8 cellular contexts compared by ENCODE assay signal in the genomic region with DNA sequence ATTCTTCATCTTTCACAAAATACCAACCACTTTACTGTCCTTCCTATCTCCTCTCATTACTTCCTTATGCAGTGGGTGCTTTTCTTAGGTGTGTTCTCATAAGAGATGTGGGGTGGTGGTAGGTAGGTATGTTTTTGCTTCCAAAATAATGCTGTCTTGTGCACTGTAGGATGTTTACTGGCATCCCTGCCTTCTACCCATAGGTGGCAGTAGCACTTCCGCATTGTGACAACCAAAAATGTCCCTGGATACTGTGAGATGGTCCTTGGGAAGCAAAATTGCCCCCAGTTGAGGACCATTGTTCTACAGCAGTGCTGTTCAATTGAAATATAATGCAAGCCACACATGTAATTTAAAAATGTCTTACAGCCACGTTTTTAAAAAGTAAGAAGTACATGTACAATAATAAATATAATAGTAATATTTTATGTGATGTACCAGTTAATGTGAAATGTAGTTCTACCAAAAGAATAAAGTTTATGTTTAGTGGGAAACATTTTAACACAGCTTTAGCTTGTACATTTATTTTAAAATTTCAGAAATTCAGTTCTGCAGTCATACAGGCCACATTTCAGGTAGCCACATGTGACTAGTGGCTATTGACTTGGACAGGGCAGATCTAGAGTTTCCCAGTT.
DNase-seq lines count a peak whose midpoint lies in the region; ATAC-seq and TF ChIP-seq lines count a peak whose summit lies in the region.

No MANE protein-coding gene starts in this region.

- H3K4me3 ChIP-seq in GM12875 (ENCODE audit: low read depth, low read length) (no peak overlapping the region), uterus (no peak overlapping the region)

- peak; percentile 61 for TF ChIP-seq CTCF in CD4-positive, alpha-beta T cell (IDR thresholded peaks at IDR 0.05)
- TF ChIP-seq CTCF in GM12875 (IDR thresholded peaks at IDR 0.05; ENCODE audit: borderline replicate concordance, insufficient read depth, low read depth, low read length) (peak; percentile 85), uterus (IDR thresholded peaks at IDR 0.05) (peak in 3 of 4 experiments; percentile 19 to 45 (median 20))

- peak; percentile 52 for ATAC-seq in CD4-positive, alpha-beta T cell (ENCODE audit: poor library complexity)
- ATAC-seq in HG02973 (IDR thresholded peaks at IDR 0.05; ENCODE audit: unreplicated experiment) (no peak), GM18858 (IDR thresholded peaks at IDR 0.05; ENCODE audit: unreplicated experiment) (no peak)

- peaks cover 4% of the 10 kb centered on the region for H3K36me3 Mint-ChIP-seq in CD4-positive, alpha-beta T cell (ENCODE audit: low read depth)

- POLR2A ChIA-PET in CD4-positive, alpha-beta T cell (lab: Charles Lee), result no interaction called here

- no peaks in the 10 kb centered on the region for H3K27me3 ChIP-seq in CD4-positive, alpha-beta T cell (ENCODE audit: control insufficient read depth, insufficient read depth, low read length)
- H3K27me3 ChIP-seq in uterus, result no peaks in the 10 kb centered on the region

- no peak overlapping the region for H3K4me3 Mint-ChIP-seq in CD4-positive, alpha-beta T cell

- H3K9me3 ChIP-seq in CD4-positive, alpha-beta T cell (ENCODE audit: control insufficient read depth, low read length), result no peaks in the 10 kb centered on the region
- H3K9me3 ChIP-seq in uterus, result no peaks in the 10 kb centered on the region

- H3K27ac ChIP-seq in CD4-positive, alpha-beta T cell (ENCODE audit: low read depth, low read length), result no peak overlapping the region
- H3K27ac ChIP-seq in uterus, result no peak overlapping the region

- H3K4me1 Mint-ChIP-seq in CD4-positive, alpha-beta T cell (ENCODE audit: low read depth), result no peaks in the 10 kb centered on the region

- DNase-seq in CD4-positive, alpha-beta T cell, result peak in 2 of 10 experiments; percentile 0 to 1
- DNase-seq in NCI-H1105 (lab: John Stamatoyannopoulos, UW) (peak; percentile 20), amniotic epithelial cell (ENCODE audit: low read depth) (peak; percentile 21), kidney glomerular epithelial cell (lab: John Stamatoyannopoulos, UW) (peak; percentile 1), uterus (no peak)

- H3K27ac Mint-ChIP-seq in CD4-positive, alpha-beta T cell, result no peak overlapping the region

- H3K4me1 ChIP-seq in uterus, result no peaks in the 10 kb centered on the region

- TF ChIP-seq POLR2A in uterus (IDR thresholded peaks at IDR 0.05), result no peak

- H3K9me3 Mint-ChIP-seq in CD4-positive, alpha-beta T cell, result no peaks in the 10 kb centered on the region

- intact Hi-C loops in CD4-positive, alpha-beta T cell (cut with DNase I, micrococcal nuclease), result no loop called here
- intact Hi-C loops in uterus (cut with DNase I; ENCODE audit: low total_unique reads), result no loop called here

- CTCF ChIA-PET in CD4-positive, alpha-beta T cell (lab: Charles Lee), result no interaction called here

- H3K27me3 Mint-ChIP-seq in CD4-positive, alpha-beta T cell, result no peaks in the 10 kb centered on the region

- no peaks in the 10 kb centered on the region for H3K36me3 ChIP-seq in uterus

Comparison
In these comparisons a context has a peak if more than half of its experiments do, and no peak if none do; other contexts are left out.
1. DNase-seq: peak in NCI-H1105 (single experiment), amniotic epithelial cell (single experiment) and kidney glomerular epithelial cell (single experiment); none in uterus (0 of 2).
2. CTCF ChIP-seq: peak in every context shown above with its lines; median percentile 85 in GM12875; 61 in CD4-positive, alpha-beta T cell; 20 in uterus.